1 cellular context compared by ENCODE assay signal in genomic region chr14:35861204-35861868, GRCh38.
TF ChIP-seq lines count a peak whose summit lies in the region.

No MANE protein-coding gene starts in this region.

TF ChIP-seq in SK-N-SH, 30 proteins besides CTCF, POLR2A, EP300 and RAD21 (continued from another document):
- no peak for TF ChIP-seq REST (IDR thresholded peaks at IDR 0.05; ENCODE audit: low read depth, low read length)
